In the genomic region with DNA sequence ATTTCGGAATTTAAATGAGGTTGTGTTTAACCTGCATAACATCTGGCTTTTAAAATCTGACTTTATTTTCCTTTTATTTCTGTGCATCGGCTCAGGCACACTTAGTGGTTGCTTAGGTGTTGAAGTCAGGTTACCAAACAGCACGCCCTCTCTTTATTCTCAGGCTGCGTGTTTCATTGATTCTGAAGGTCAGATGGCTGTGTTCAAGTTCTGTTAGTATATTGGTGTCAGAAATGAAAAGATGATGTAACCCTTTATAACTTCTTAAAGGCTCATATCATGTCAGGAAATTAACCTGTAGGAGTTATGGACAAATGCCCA, we compare ENCODE assay signal across 8 cellular contexts.
DNase-seq lines count a peak whose midpoint lies in the region; ATAC-seq and TF ChIP-seq lines count a peak whose summit lies in the region.

No MANE protein-coding gene starts in this region.

- no peak for DNase-seq in Peyer's patch
- DNase-seq in GM03348 (ENCODE audit: low spot score), result no peak
- DNase-seq in GM20000 (ENCODE audit: low spot score), result no peak
- no peak for DNase-seq in DMS153 (lab: John Stamatoyannopoulos, UW)
- DNase-seq in SW480 (ENCODE audit: low spot score), result no peak

- no peak for TF ChIP-seq CTCF in Peyer's patch (IDR thresholded peaks at IDR 0.05)
- no peak for TF ChIP-seq CTCF in GM20000 (IDR thresholded peaks at IDR 0.05; ENCODE audit: extremely low read depth, missing control alignments)

- H3K4me3 ChIP-seq in Peyer's patch, result peak overlapping the region; percentile 24 to 41 (median 28)
- peak overlapping the region; percentile 13 to 68 for H3K4me3 ChIP-seq in mucosa of rectum (ENCODE audit: low read length in 2 of 2)

- peak overlapping the region in 1 of 2 donors; percentile 20 for H3K9ac ChIP-seq in mucosa of rectum (ENCODE audit: low read depth in 1 of 2, low read length in 2 of 2)

- H3K4me1 ChIP-seq in Peyer's patch, result peaks cover 0 to 10% (median 0%) of the 10 kb centered on the region in 4 donors
- peaks cover 0 to 4% of the 10 kb centered on the region in 2 donors for H3K4me1 ChIP-seq in mucosa of rectum (ENCODE audit: control insufficient read depth in 2 of 2, insufficient read depth in 2 of 2, low read length in 2 of 2)

- H3K27me3 ChIP-seq in Peyer's patch (no peaks in the 10 kb centered on the region), mucosa of rectum (ENCODE audit: control insufficient read depth in 2 of 2, insufficient read depth in 2 of 2, low read length in 2 of 2) (no peaks in the 10 kb centered on the region)

- H3K36me3 ChIP-seq in Peyer's patch, result no peaks in the 10 kb centered on the region
- H3K36me3 ChIP-seq in mucosa of rectum (ENCODE audit: control insufficient read depth in 2 of 2, insufficient read depth in 2 of 2, low read length in 2 of 2), result no peaks in the 10 kb centered on the region

- ATAC-seq in GM18502 (IDR thresholded peaks at IDR 0.05; ENCODE audit: poor library complexity, unreplicated experiment), result peak; percentile 38
- peak; percentile 17 for ATAC-seq in GM21619 (IDR thresholded peaks at IDR 0.05; ENCODE audit: unreplicated experiment)

- no peaks in the 10 kb centered on the region for H3K9me3 ChIP-seq in Peyer's patch
- no peaks in the 10 kb centered on the region for H3K9me3 ChIP-seq in mucosa of rectum (ENCODE audit: control insufficient read depth in 2 of 2, low read length in 2 of 2)

- H3K27ac ChIP-seq in Peyer's patch (peak overlapping the region; percentile 6 to 72 (median 52)), mucosa of rectum (ENCODE audit: low read depth in 2 of 2, low read length in 2 of 2) (peak overlapping the region in 1 of 2 donors; percentile 41)

- no peak for TF ChIP-seq POLR2A in Peyer's patch (IDR thresholded peaks at IDR 0.05)
